ENCODE assay signal across 2 cellular contexts in genomic region chr1:3745071-3745470, GRCh38.
TF ChIP-seq lines count a peak whose summit lies in the region.

No MANE protein-coding gene starts in this region.

TF ChIP-seq in K562, 482 proteins besides CTCF, POLR2A, EP300 and RAD21:
- TF ChIP-seq POLR2G (IDR thresholded peaks at IDR 0.05; ENCODE audit: low read depth, low read length) (peak; percentile 31; the same call in 1 of the 2 replicates), MCM3 (IDR thresholded peaks at IDR 0.05) (no peak), KDM2B (CRISPR knock-in tag; IDR thresholded peaks at IDR 0.05) (no peak), PML (IDR thresholded peaks at IDR 0.05; ENCODE audit: low read length) (no peak)

TF ChIP-seq in neural cell, 6 proteins besides CTCF, POLR2A, EP300 and RAD21:
- TF ChIP-seq TAF1 (IDR thresholded peaks at IDR 0.05; ENCODE audit: low read depth) (no peak), POLR2AphosphoS5 (IDR thresholded peaks at IDR 0.05) (no peak), EZH2 (IDR thresholded peaks at IDR 0.05; ENCODE audit: borderline replicate concordance, insufficient read depth, low read length, poor library complexity, severe bottlenecking) (no peak), MXI1 (conservative IDR thresholded peaks at IDR 0.05; ENCODE audit: poor library complexity, severe bottlenecking) (no peak)
